19 cellular contexts compared by ENCODE assay signal in genomic region chr3:72279631-72280041, GRCh38.
DNase-seq lines count a peak whose midpoint lies in the region; ATAC-seq and TF ChIP-seq lines count a peak whose summit lies in the region.
"Had no signal": no experiment of that assay in that cellular context is flagged by ENCODE, and none has a peak within 500 bp of the region (broad histone marks: within the 10 kb centered on the region; RNA-seq: fewer than 3 reads in every experiment).

No MANE protein-coding gene starts in this region.

- no peak for DNase-seq in WTC11 (ENCODE audit: low spot score)
- DNase-seq in mesendoderm = no peak
- DNase-seq in smooth muscle cell (lab: John Stamatoyannopoulos, UW; ENCODE audit: unreplicated experiment) = no peak
- no peak for DNase-seq in activated CD8-positive, alpha-beta T cell treated with anti-CD3 and anti-CD28 coated beads, Interleukin-2, amount 10 ng/mL, durations not matched to agents 7 days and 5 days
- DNase-seq in activated gamma-delta T cell treated with Interleukin-2 at 50 U/mL for 16 hours = no peak
- no peak for DNase-seq in UCSD-AML1 (lab: John Stamatoyannopoulos, UW; ENCODE audit: unreplicated experiment)
- no peak for DNase-seq in NCI-H748 treated with DMSO at 0.1 percent for 48 hours (lab: John Stamatoyannopoulos, UW)
- DNase-seq: AML-193; CD4-positive, CD25-positive, alpha-beta regulatory T cell; DMS53; MM.1S; NCI-H1105 treated with DMSO at 0.1 percent for 48 hours; NCI-H187 treated with DMSO at 0.1 percent for 48 hours; NCI-H446; Right ventricle myocardium superior had no signal

- no peak overlapping the region for H4K5ac ChIP-seq in mesendoderm (ENCODE audit: low read length)

- H3K4me3 ChIP-seq in mesendoderm (ENCODE audit: low read length) (no peak overlapping the region), smooth muscle cell (no peak overlapping the region)

- peaks cover 14% of the 10 kb centered on the region for H3K9me3 Mint-ChIP-seq in WTC11
- peaks cover 11% of the 10 kb centered on the region for H3K9me3 Mint-ChIP-seq in activated CD8-positive, alpha-beta T cell treated with anti-CD3 and anti-CD28 coated beads, Interleukin-2, amount 10 ng/mL, durations not matched to agents 7 days and 5 days (ENCODE audit: insufficient read depth)

- H3K56ac ChIP-seq in mesendoderm (ENCODE audit: low read length) = peak overlapping the region; percentile 29

- TF ChIP-seq CTCF in C4-2B (conservative IDR thresholded peaks at IDR 0.05) (no peak), WTC11 (IDR thresholded peaks at IDR 0.05) (no peak), smooth muscle cell (IDR thresholded peaks at IDR 0.05; ENCODE audit: borderline replicate concordance, insufficient read depth, poor library complexity, severe bottlenecking) (no peak)

- H3K4me2 ChIP-seq in mesendoderm (ENCODE audit: low read length) (no peak overlapping the region), smooth muscle cell (peak overlapping the region; percentile 22)
- H3K4me2 ChIP-seq: KMS-11 had no signal

- CTCF ChIA-PET in WTC11 (lab: Charles Lee) = interaction anchor here (1.2 kb wide), 1 partner anchor 324 kb away, joined by 5 read pairs; no protein-coding TSS in a partner anchor
- CTCF ChIA-PET in activated CD8-positive, alpha-beta T cell treated with anti-CD3 and anti-CD28 coated beads, Interleukin-2, amount 10 ng/mL, durations not matched to agents 7 days and 5 days (lab: Charles Lee) = no interaction called here

- no peak overlapping the region for H3K18ac ChIP-seq in mesendoderm (ENCODE audit: low read length)

- no peak overlapping the region for H3K27ac Mint-ChIP-seq in WTC11
- H3K27ac Mint-ChIP-seq in activated CD8-positive, alpha-beta T cell treated with anti-CD3 and anti-CD28 coated beads, Interleukin-2, amount 10 ng/mL, durations not matched to agents 7 days and 5 days = no peak overlapping the region
- H3K27ac Mint-ChIP-seq: CD4-positive, CD25-positive, alpha-beta regulatory T cell had no signal

- no peak overlapping the region for H4K8ac ChIP-seq in mesendoderm (ENCODE audit: low read depth, low read length)

- POLR2A ChIA-PET in WTC11 (lab: Charles Lee) = interaction anchor here (0.6 kb wide), 1 partner anchor 469 kb away, joined by 3 read pairs; no protein-coding TSS in a partner anchor
- POLR2A ChIA-PET in activated CD8-positive, alpha-beta T cell treated with anti-CD3 and anti-CD28 coated beads, Interleukin-2, amount 10 ng/mL, durations not matched to agents 7 days and 5 days (lab: Charles Lee) = no interaction called here

- peaks cover 5% of the 10 kb centered on the region; the same call in 1 of the 2 replicates for H3K4me1 Mint-ChIP-seq in WTC11
- H3K4me1 Mint-ChIP-seq in activated CD8-positive, alpha-beta T cell treated with anti-CD3 and anti-CD28 coated beads, Interleukin-2, amount 10 ng/mL, durations not matched to agents 7 days and 5 days (ENCODE audit: low read depth) = peaks cover 4% of the 10 kb centered on the region

- H3K79me2 ChIP-seq in mesendoderm (ENCODE audit: control insufficient read depth, insufficient read depth, low read length) (no peaks in the 10 kb centered on the region), smooth muscle cell (ENCODE audit: low read depth) (no peaks in the 10 kb centered on the region)

- H3K27ac ChIP-seq in C4-2B = peak overlapping the region; percentile 62
- H3K27ac ChIP-seq in mesendoderm (ENCODE audit: low read depth, low read length) = no peak overlapping the region
- no peak overlapping the region for H3K27ac ChIP-seq in smooth muscle cell (ENCODE audit: low read depth)
- H3K27ac ChIP-seq: HL-60, KMS-11 had no signal

- H3K27me3 ChIP-seq in mesendoderm (ENCODE audit: insufficient read depth, low read length, poor library complexity) (no peaks in the 10 kb centered on the region), smooth muscle cell (ENCODE audit: low read depth) (no peaks in the 10 kb centered on the region)

- no peaks in the 10 kb centered on the region; the same call in 1 of the 2 replicates for H3K27me3 Mint-ChIP-seq in WTC11 (ENCODE audit: low read depth)
- H3K27me3 Mint-ChIP-seq in activated CD8-positive, alpha-beta T cell treated with anti-CD3 and anti-CD28 coated beads, Interleukin-2, amount 10 ng/mL, durations not matched to agents 7 days and 5 days (ENCODE audit: low read depth) = peaks cover 5% of the 10 kb centered on the region

- H3K23ac ChIP-seq in mesendoderm (ENCODE audit: low read length) = no peak overlapping the region

- no peak overlapping the region for H3K4me3 Mint-ChIP-seq in WTC11
- H3K4me3 Mint-ChIP-seq in activated CD8-positive, alpha-beta T cell treated with anti-CD3 and anti-CD28 coated beads, Interleukin-2, amount 10 ng/mL, durations not matched to agents 7 days and 5 days = no peak overlapping the region
- H3K4me3 Mint-ChIP-seq: CD4-positive, CD25-positive, alpha-beta regulatory T cell had no signal

- H3K36me3 ChIP-seq in mesendoderm (ENCODE audit: control insufficient read depth, insufficient read depth, low read length) (no peaks in the 10 kb centered on the region), smooth muscle cell (ENCODE audit: low read depth) (no peaks in the 10 kb centered on the region)

- ATAC-seq in WTC11 = peak; percentile 53; the same call in 1 of the 2 replicates
- ATAC-seq in activated CD8-positive, alpha-beta T cell treated with anti-CD3 and anti-CD28 coated beads, Interleukin-2, amount 10 ng/mL, durations not matched to agents 7 days and 5 days = no peak
- ATAC-seq: Panc1 had no signal

- no peak overlapping the region for H3K4ac ChIP-seq in mesendoderm (ENCODE audit: low read depth, low read length)

- WGBS in mesendoderm (ENCODE audit: extremely low coverage, insufficient coverage, low lambda C conversion rate) = no CpG with 5 or more reads among the region's 6 CpGs
- 85% methylated on average over 6 of the region's 6 CpGs for WGBS in smooth muscle cell (ENCODE audit: low lambda C conversion rate)

- H3K9ac ChIP-seq in mesendoderm (ENCODE audit: low read length) (no peak overlapping the region), smooth muscle cell (ENCODE audit: low read depth) (no peak overlapping the region)
- H3K9ac ChIP-seq: KMS-11 had no signal

- H3K9me3 ChIP-seq in smooth muscle cell (replicated peaks; ENCODE audit: low read depth) = no peaks in the 10 kb centered on the region

- no peak overlapping the region for H2BK5ac ChIP-seq in mesendoderm (ENCODE audit: low read length)

- H2BK15ac ChIP-seq in mesendoderm (replicated peaks; ENCODE audit: low read depth) = no peak overlapping the region

- no peaks in the 10 kb centered on the region for H3K79me1 ChIP-seq in mesendoderm (ENCODE audit: low read length)

- H3F3A ChIP-seq in smooth muscle cell (ENCODE audit: low read depth) = peaks cover 8% of the 10 kb centered on the region

- no peak overlapping the region for H2BK120ac ChIP-seq in mesendoderm (ENCODE audit: low read depth, low read length)

- H3K36me3 Mint-ChIP-seq in WTC11 = no peaks in the 10 kb centered on the region
- no peaks in the 10 kb centered on the region for H3K36me3 Mint-ChIP-seq in activated CD8-positive, alpha-beta T cell treated with anti-CD3 and anti-CD28 coated beads, Interleukin-2, amount 10 ng/mL, durations not matched to agents 7 days and 5 days (ENCODE audit: low read depth)

- H4K20me1 ChIP-seq in smooth muscle cell (ENCODE audit: low read depth) = no peaks in the 10 kb centered on the region

- H2AFZ ChIP-seq in smooth muscle cell (ENCODE audit: low read depth) = peak overlapping the region; percentile 54

- no peak overlapping the region for H2AK5ac ChIP-seq in mesendoderm (ENCODE audit: low read length)

- no peaks in the 10 kb centered on the region for H3K4me1 ChIP-seq in mesendoderm (ENCODE audit: control insufficient read depth, low read depth, low read length)
- peaks cover 6% of the 10 kb centered on the region for H3K4me1 ChIP-seq in smooth muscle cell (ENCODE audit: low read depth)

TF ChIP-seq in WTC11, 78 proteins besides CTCF, POLR2A, EP300 and RAD21:
- TF ChIP-seq ZNF263 (CRISPR knock-in tag; IDR thresholded peaks at IDR 0.05; ENCODE audit: low read depth) (peak; percentile 84), ZNF317 (CRISPR knock-in tag; IDR thresholded peaks at IDR 0.05; ENCODE audit: borderline replicate concordance, low read depth) (no peak), KAT7 (CRISPR knock-in tag; IDR thresholded peaks at IDR 0.05; ENCODE audit: borderline replicate concordance) (no peak), NR3C1 (CRISPR knock-in tag; conservative IDR thresholded peaks at IDR 0.05; ENCODE audit: low read depth) (no peak)
